In the genomic region with DNA sequence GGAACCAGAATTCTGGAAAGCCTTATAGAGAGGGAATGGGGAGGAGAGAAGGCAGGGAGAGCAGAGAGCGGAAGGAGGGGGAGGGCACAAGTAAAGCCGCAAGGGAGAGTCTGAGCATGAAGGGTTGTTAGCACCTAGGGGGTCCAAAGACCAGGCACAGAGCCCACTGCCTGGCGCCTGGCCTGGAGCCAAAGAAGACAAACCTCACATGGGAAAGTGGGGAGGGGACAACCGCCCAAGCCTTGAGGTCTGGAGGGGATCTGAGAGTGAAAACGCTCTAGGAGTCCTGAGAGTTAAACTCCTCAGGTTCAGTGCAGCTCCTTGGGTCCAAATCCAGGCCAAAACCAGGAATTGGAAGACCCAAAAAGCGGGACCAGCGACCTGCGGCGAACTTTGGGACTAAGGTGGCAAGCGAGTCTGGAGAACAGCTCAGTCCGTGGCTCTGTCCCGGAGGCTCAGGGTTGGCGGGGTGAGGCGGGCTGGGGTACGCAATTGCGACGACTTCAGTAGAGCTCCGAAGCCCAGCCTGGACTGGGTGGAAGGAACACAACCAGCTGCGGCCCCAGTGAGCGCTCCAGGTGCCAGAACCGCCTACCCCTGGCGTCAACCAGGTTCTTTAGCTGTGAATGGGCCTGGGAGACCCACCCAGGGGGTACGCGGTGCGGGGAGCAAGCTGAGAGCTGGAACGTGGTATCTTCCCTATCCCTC, we compare ENCODE assay signal across 8 cellular contexts. TPM values are rescaled to one million over a fixed set of nuclear protein-coding genes. Genes with fewer than 3 reads are reported as not detected.
DNase-seq lines count a peak whose midpoint lies in the region; ATAC-seq, FAIRE-seq and TF ChIP-seq lines count a peak whose summit lies in the region.

No MANE protein-coding gene starts in this region.

- peaks cover 13 to 36% (median 26%) of the 10 kb centered on the region in 4 experiments for H3K4me1 ChIP-seq in H1 (replicated peaks in 1 of 4; ENCODE audit: control insufficient read depth in 3 of 4, insufficient read depth in 4 of 4, low read length in 3 of 4)

- H3K9me3 Mint-ChIP-seq in osteocyte (ENCODE audit: unreplicated experiment) = no peaks in the 10 kb centered on the region

- TF ChIP-seq POLR2A in H1 (IDR thresholded peaks at IDR 0.05; ENCODE audit: control extremely low read depth in 1 of 2, low read depth in 2 of 2, low read length in 2 of 2) = no peak

- 10% methylated on average over 26 of the region's 26 CpGs; no CpG with 5 or more reads in 1 of the 2 experiments for WGBS in H1 (ENCODE audit: extremely low coverage in 1 of 2, insufficient coverage in 1 of 2, insufficient read length in 1 of 2, insufficient replicate concordance in 2 of 2, low coverage in 1 of 2, low lambda C conversion rate in 2 of 2, missing lambda C conversion rate in 1 of 2), 2 experiments

- H4K8ac ChIP-seq in H1 (ENCODE audit: extremely low read depth, insufficient read depth, low read length) = no peak overlapping the region; the same call in 1 of the 2 replicates

- no peak overlapping the region for H3K9ac ChIP-seq in H1 (replicated peaks in 1 of 4; ENCODE audit: extremely low read depth in 1 of 4, low read depth in 3 of 4, low read length in 3 of 4)

- H3K4me3 ChIP-seq in H1 (ENCODE audit: extremely low read depth in 1 of 4, insufficient read depth in 2 of 4, low read depth in 3 of 4, low read length in 4 of 4) = peak overlapping the region; percentile 15 to 59 (median 40); a peak in 7 of 8 replicates

- no peak for FAIRE-seq in H1 (lab: Jason Lieb, UNC)

- CTCF ChIA-PET in H1 (lab: Charles Lee; ENCODE audit: partially characterized antibody) = interaction anchor here (0.7 to 23.9 kb wide), 15 partner anchors 9 to 202 kb away, joined by 3 to 584 read pairs (median 4); partner anchors contain the start of genes ANKRD63, CCDC9B, IVD and PLCB2

- no peak overlapping the region for H3K23ac ChIP-seq in H1 (ENCODE audit: insufficient read length)

- H2BK5ac ChIP-seq in H1 (ENCODE audit: low read depth, low read length) = 0 out of 2 replicates have a peak overlapping the region, but pooled peaks have one; percentile 11

- 0 out of 2 replicates have a peak overlapping the region, but pooled peaks have one; percentile 73 for H2BK15ac ChIP-seq in H1 (ENCODE audit: low read length)

- H3K79me1 ChIP-seq in H1 (ENCODE audit: low read depth, low read length) = no peaks in the 10 kb centered on the region; the same call in 1 of the 2 replicates

- TF ChIP-seq RAD21 in H1 (IDR thresholded peaks at IDR 0.05 in 1 of 2, conservative IDR thresholded peaks at IDR 0.05 in 1 of 2; ENCODE audit: low read depth in 2 of 2, low read length in 2 of 2) = no peak

- peaks cover 13% of the 10 kb centered on the region for H3K23me2 ChIP-seq in H1 (ENCODE audit: low read depth, low read length)

- H3K56ac ChIP-seq in H1 (replicated peaks; ENCODE audit: insufficient read length, low read depth, low read length) = no peak overlapping the region

- no peak overlapping the region for H3K14ac ChIP-seq in H1 (ENCODE audit: insufficient read length)

- H2AK5ac ChIP-seq in H1 (ENCODE audit: low read depth, low read length) = no peak overlapping the region

- peak overlapping the region; percentile 70 to 90 for H3K4me2 ChIP-seq in H1 (ENCODE audit: insufficient read depth in 1 of 2, low read depth in 2 of 2, low read length in 2 of 2)

- no peak overlapping the region for H2AFZ ChIP-seq in H1 (ENCODE audit: low read length)

- TF ChIP-seq EP300 in H1 (IDR thresholded peaks at IDR 0.05; ENCODE audit: borderline replicate concordance in 1 of 2, low read depth in 2 of 2, low read length in 2 of 2) = no peak

- H3K4ac ChIP-seq in H1 (replicated peaks; ENCODE audit: insufficient read length, low read depth, low read length) = no peak overlapping the region

- no peak overlapping the region for H3K27ac ChIP-seq in H1 (ENCODE audit: low read depth, low read length)

- H3K27me3 Mint-ChIP-seq in osteocyte (ENCODE audit: unreplicated experiment) = no peaks in the 10 kb centered on the region

- peaks cover 0 to 4% (median 0%) of the 10 kb centered on the region in 4 experiments; a peak in 2 of 8 replicates for H3K36me3 ChIP-seq in H1 (ENCODE audit: control insufficient read depth in 2 of 4, insufficient read depth in 4 of 4, low read length in 3 of 4)

- H2BK120ac ChIP-seq in H1 (replicated peaks; ENCODE audit: low read depth, low read length) = no peak overlapping the region

- peaks cover 50% of the 10 kb centered on the region for H3K4me1 Mint-ChIP-seq in osteocyte (ENCODE audit: unreplicated experiment)

- peak overlapping the region; percentile 76 for H3K4me3 Mint-ChIP-seq in osteocyte (ENCODE audit: unreplicated experiment)

- peaks cover 0 to 20% (median 9%) of the 10 kb centered on the region in 4 experiments; a peak in 4 of 7 replicates for H3K27me3 ChIP-seq in H1 (replicated peaks in 1 of 4; ENCODE audit: control insufficient read depth in 3 of 4, extremely low read depth in 1 of 4, insufficient read depth in 3 of 4, low read length in 3 of 4)

- H2BK20ac ChIP-seq in H1 (ENCODE audit: low read length) = no peak overlapping the region

- POLR2A ChIA-PET in H1 (lab: Charles Lee; ENCODE audit: partially characterized antibody) = interaction anchor here (0.8 to 2.2 kb wide), 9 partner anchors 10 to 55 kb away, joined by 3 to 13 read pairs (median 6); no protein-coding TSS in a partner anchor

- no peaks in the 10 kb centered on the region for H3K9me3 ChIP-seq in H1 (ENCODE audit: insufficient read depth in 2 of 2, low read depth in 1 of 2, low read length in 1 of 2)

- peak; percentile 39 for DNase-seq in DMS79 treated with DMSO at 0.1 percent for 48 hours (lab: John Stamatoyannopoulos, UW)
- DNase-seq in NCI-H446 treated with DMSO at 0.1 percent for 48 hours (lab: John Stamatoyannopoulos, UW) = peak; percentile 56
- DNase-seq in H1 (ENCODE audit: low read depth in 1 of 2, low spot score in 2 of 2) = peak in 1 of 2 experiments; percentile 55
- DNase-seq in osteocyte (ENCODE audit: extremely low spot score, unreplicated experiment) = no peak
- no peak for DNase-seq in NOMO-1 treated with DMSO at 0.1 percent for 48 hours (lab: John Stamatoyannopoulos, UW; ENCODE audit: unreplicated experiment)
- no peak for DNase-seq in NCI-H524 treated with DMSO at 0.1 percent for 48 hours (lab: John Stamatoyannopoulos, UW)
- DNase-seq in NCI-H2107 treated with DMSO at 0.1 percent for 48 hours (lab: John Stamatoyannopoulos, UW; ENCODE audit: unreplicated experiment) = no peak

- peaks cover 8% of the 10 kb centered on the region for H3K36me3 Mint-ChIP-seq in osteocyte (ENCODE audit: unreplicated experiment)

- TF ChIP-seq CTCF in H1 (IDR thresholded peaks at IDR 0.05; ENCODE audit: control extremely low read depth in 1 of 3, insufficient read depth in 1 of 3, low read depth in 1 of 3, low read length in 3 of 3) (no peak), osteocyte (IDR thresholded peaks at IDR 0.05) (no peak)

- H3K79me2 ChIP-seq in H1 (ENCODE audit: control insufficient read depth in 1 of 2, insufficient read depth in 2 of 2, low read length in 2 of 2) = peaks cover 0 to 14% of the 10 kb centered on the region in 2 experiments; a peak in 3 of 4 replicates

- no peak overlapping the region for H4K5ac ChIP-seq in H1 (ENCODE audit: insufficient read length, low read depth, low read length)

- H4K20me1 ChIP-seq in H1 (replicated peaks in 1 of 2; ENCODE audit: control insufficient read depth in 1 of 2, insufficient read depth in 2 of 2, low read length in 2 of 2) = no peaks in the 10 kb centered on the region

- no peak overlapping the region for H3K18ac ChIP-seq in H1 (ENCODE audit: extremely low read depth, low read length)

- H2BK12ac ChIP-seq in H1 (ENCODE audit: low read depth, low read length) = no peak overlapping the region

- H3K27ac Mint-ChIP-seq in osteocyte (ENCODE audit: unreplicated experiment) = peak overlapping the region; percentile 91

- H4K91ac ChIP-seq in H1 (replicated peaks; ENCODE audit: insufficient read length, low read length) = no peak overlapping the region

- no peak for ATAC-seq in HG02642 (IDR thresholded peaks at IDR 0.05; ENCODE audit: poor library complexity, unreplicated experiment)

RNA-seq across cellular contexts. Expression of gene INAFM2, which starts 0.8 kb away (rescaled TPM):
- total RNA-seq in H1 (2021; fragmentation: NEBNext Ultra II Directional; extraction: Animal tissue kit (Norgen Biotek cat#: 25700)) = 35.1 and 38.2 TPM in 2 replicates
- 9.6 and 15.3 TPM in 2 replicates for polyA plus RNA-seq in H1 (2011; rRNA removed)
- 11.9 TPM for polyA plus RNA-seq in H1 (2011; cell fraction: cytosol; rRNA removed)
- 9.2 TPM for polyA plus RNA-seq in H1 (2011; cell fraction: nucleus; rRNA removed)
- polyA plus RNA-seq in H1 (2012, experiment 1 of 2) = 16.0 to 31.4 TPM (median 18.6 TPM) in 4 replicates
- 19.4 TPM for polyA plus RNA-seq in H1 (2012, experiment 2 of 2)
- polyA plus RNA-seq in H1 (2013, experiment 1 of 2) = 39.7 TPM
- 42.5 TPM for polyA plus RNA-seq in H1 (2013, experiment 2 of 2)
- 8.6 and 10.5 TPM in 2 replicates for polyA minus RNA-seq in H1 (2011; rRNA and poly(A)+ RNA removed)
- 10.1 TPM for polyA minus RNA-seq in H1 (2011; cell fraction: cytosol; rRNA and poly(A)+ RNA removed)
- polyA minus RNA-seq in H1 (2011; cell fraction: nucleus; rRNA and poly(A)+ RNA removed) = 14.0 TPM
- 69.0 and 70.3 TPM in 2 replicates for total RNA-seq in osteocyte

RNA-seq across cellular contexts. Expression of gene PLCB2, which starts 14.9 kb away (rescaled TPM):
- 8.4 and 9.4 TPM in 2 replicates for total RNA-seq in H1 (2021; fragmentation: NEBNext Ultra II Directional; extraction: Animal tissue kit (Norgen Biotek cat#: 25700))
- polyA plus RNA-seq in H1 (2011; rRNA removed) = 7.2 and 11.3 TPM in 2 replicates
- polyA plus RNA-seq in H1 (2011; cell fraction: cytosol; rRNA removed) = 10.7 TPM
- polyA plus RNA-seq in H1 (2011; cell fraction: nucleus; rRNA removed) = 30.4 TPM
- 4.1 to 10.7 TPM (median 7.5 TPM) in 4 replicates for polyA plus RNA-seq in H1 (2012, experiment 1 of 2)
- 4.1 TPM for polyA plus RNA-seq in H1 (2012, experiment 2 of 2)
- polyA plus RNA-seq in H1 (2013, experiment 1 of 2) = 7.0 TPM
- polyA plus RNA-seq in H1 (2013, experiment 2 of 2) = 7.6 TPM
- 6.1 and 6.2 TPM in 2 replicates for polyA minus RNA-seq in H1 (2011; rRNA and poly(A)+ RNA removed)
- 3.7 TPM for polyA minus RNA-seq in H1 (2011; cell fraction: cytosol; rRNA and poly(A)+ RNA removed)
- polyA minus RNA-seq in H1 (2011; cell fraction: nucleus; rRNA and poly(A)+ RNA removed) = 20.0 TPM
- 0.40 and 1.2 TPM in 2 replicates for total RNA-seq in osteocyte

RNA-seq across cellular contexts. Expression of gene CCDC9B, which starts 18.1 kb away (rescaled TPM):
- total RNA-seq in H1 (2021; fragmentation: NEBNext Ultra II Directional; extraction: Animal tissue kit (Norgen Biotek cat#: 25700)) = 0.33 and 0.78 TPM in 2 replicates
- 0.45 and 0.63 TPM in 2 replicates for polyA plus RNA-seq in H1 (2011; rRNA removed)
- 0.10 TPM for polyA plus RNA-seq in H1 (2011; cell fraction: cytosol; rRNA removed)
- 0.73 TPM for polyA plus RNA-seq in H1 (2011; cell fraction: nucleus; rRNA removed)
- 0.62 to 1.1 TPM (median 0.85 TPM) in 4 replicates for polyA plus RNA-seq in H1 (2012, experiment 1 of 2)
- 0.25 TPM for polyA plus RNA-seq in H1 (2012, experiment 2 of 2)
- 0.71 TPM for polyA plus RNA-seq in H1 (2013, experiment 1 of 2)
- 0.50 TPM for polyA plus RNA-seq in H1 (2013, experiment 2 of 2)
- 0.22 and 0.50 TPM in 2 replicates for polyA minus RNA-seq in H1 (2011; rRNA and poly(A)+ RNA removed)
- polyA minus RNA-seq in H1 (2011; cell fraction: cytosol; rRNA and poly(A)+ RNA removed) = 0.66 TPM
- 1.8 TPM for polyA minus RNA-seq in H1 (2011; cell fraction: nucleus; rRNA and poly(A)+ RNA removed)
- 18.0 and 21.6 TPM in 2 replicates for total RNA-seq in osteocyte

RNA-seq across cellular contexts. Expression of gene PHGR1, which starts 28.1 kb away (rescaled TPM):
- total RNA-seq in H1 (2021; fragmentation: NEBNext Ultra II Directional; extraction: Animal tissue kit (Norgen Biotek cat#: 25700)) = not detected in 2 replicates
- not detected in 2 replicates for polyA plus RNA-seq in H1 (2011; rRNA removed)
- not detected for polyA plus RNA-seq in H1 (2011; cell fraction: cytosol; rRNA removed)
- polyA plus RNA-seq in H1 (2011; cell fraction: nucleus; rRNA removed) = not detected
- not detected in 4 replicates for polyA plus RNA-seq in H1 (2012, experiment 1 of 2)
- not detected for polyA plus RNA-seq in H1 (2012, experiment 2 of 2)
- polyA plus RNA-seq in H1 (2013, experiment 1 of 2) = not detected
- polyA plus RNA-seq in H1 (2013, experiment 2 of 2) = not detected
- polyA minus RNA-seq in H1 (2011; rRNA and poly(A)+ RNA removed) = not detected in 2 replicates
- polyA minus RNA-seq in H1 (2011; cell fraction: cytosol; rRNA and poly(A)+ RNA removed) = not detected
- polyA minus RNA-seq in H1 (2011; cell fraction: nucleus; rRNA and poly(A)+ RNA removed) = not detected
- total RNA-seq in osteocyte = not detected in 2 replicates

RNA-seq across cellular contexts. Expression of gene DISP2, which starts 35.3 kb away (rescaled TPM):
- 1.2 and 3.4 TPM in 2 replicates for total RNA-seq in H1 (2021; fragmentation: NEBNext Ultra II Directional; extraction: Animal tissue kit (Norgen Biotek cat#: 25700))
- 0.45 and 0.72 TPM in 2 replicates for polyA plus RNA-seq in H1 (2011; rRNA removed)
- polyA plus RNA-seq in H1 (2011; cell fraction: cytosol; rRNA removed) = 0.36 TPM
- 1.1 TPM for polyA plus RNA-seq in H1 (2011; cell fraction: nucleus; rRNA removed)
- 1.3 to 2.7 TPM (median 2.0 TPM) in 4 replicates for polyA plus RNA-seq in H1 (2012, experiment 1 of 2)
- polyA plus RNA-seq in H1 (2012, experiment 2 of 2) = 1.4 TPM
- 4.3 TPM for polyA plus RNA-seq in H1 (2013, experiment 1 of 2)
- polyA plus RNA-seq in H1 (2013, experiment 2 of 2) = 4.1 TPM
- polyA minus RNA-seq in H1 (2011; rRNA and poly(A)+ RNA removed) = 0.56 and 1.6 TPM in 2 replicates
- 0.73 TPM for polyA minus RNA-seq in H1 (2011; cell fraction: cytosol; rRNA and poly(A)+ RNA removed)
- 2.2 TPM for polyA minus RNA-seq in H1 (2011; cell fraction: nucleus; rRNA and poly(A)+ RNA removed)
- 1.4 and 1.5 TPM in 2 replicates for total RNA-seq in osteocyte

Comparison
In these comparisons a context has a peak if more than half of its experiments do, and no peak if none do; other contexts are left out.
1. DNase-seq: peak in DMS79 treated with DMSO at 0.1 percent for 48 hours (single experiment) and NCI-H446 treated with DMSO at 0.1 percent for 48 hours (single experiment); none in osteocyte (single experiment), NOMO-1 treated with DMSO at 0.1 percent for 48 hours (single experiment), NCI-H524 treated with DMSO at 0.1 percent for 48 hours (single experiment) and NCI-H2107 treated with DMSO at 0.1 percent for 48 hours (single experiment).
2. RNA of gene CCDC9B, which starts 18.1 kb away (total RNA-seq): 18.0 to 21.6 TPM in osteocyte; 0.33 to 0.78 TPM in H1; every median in the first group is over 10 times any median in the second.